9 cellular contexts compared by ENCODE assay signal in genomic region chr15:89494941-89495637, GRCh38. TPM values are rescaled to one million over a fixed set of nuclear protein-coding genes. Genes with fewer than 3 reads are reported as not detected.
DNase-seq lines count a peak whose midpoint lies in the region; ATAC-seq and TF ChIP-seq lines count a peak whose summit lies in the region.
"Had no signal": no experiment of that assay in that cellular context is flagged by ENCODE, and none has a peak within 500 bp of the region (broad histone marks: within the 10 kb centered on the region; RNA-seq: fewer than 3 reads in every experiment).

No MANE protein-coding gene starts in this region.

- DNase-seq in CD14-positive monocyte (ENCODE audit: low spot score), result no peak
- peak; percentile 50 for DNase-seq in WERI-Rb-1
- peak; percentile 40 for DNase-seq in iPS-NIHi7 (ENCODE audit: extremely low spot score)
- DNase-seq in NCI-H345 treated with DMSO at 0.1 percent for 48 hours (lab: John Stamatoyannopoulos, UW; ENCODE audit: unreplicated experiment), result no peak
- DNase-seq in NCI-H1417 treated with DMSO at 0.1 percent for 48 hours (lab: John Stamatoyannopoulos, UW), result no peak
- no peak for DNase-seq in NCI-H1105 treated with DMSO at 0.1 percent for 48 hours (lab: John Stamatoyannopoulos, UW)

- TF ChIP-seq CTCF in CD14-positive monocyte (IDR thresholded peaks at IDR 0.05) (peak; percentile 57), GM12875 (IDR thresholded peaks at IDR 0.05; ENCODE audit: borderline replicate concordance, insufficient read depth, low read depth, low read length) (peak; percentile 52; the same call in 1 of the 2 replicates), WERI-Rb-1 (IDR thresholded peaks at IDR 0.05; ENCODE audit: low read depth, low read length) (peak; percentile 63)

- H3K4me1 Mint-ChIP-seq in CD14-positive monocyte, result peaks cover 8% of the 10 kb centered on the region

- H3K9me3 Mint-ChIP-seq in CD14-positive monocyte, result peaks cover 0 to 3% (median 0%) of the 10 kb centered on the region in 7 donors
- H3K9me3 Mint-ChIP-seq: T-helper 1 cell treated with Interleukin-12 subunit alpha and Interleukin-12 subunit beta and Interleukin-4 antibody, amounts not matched to agents 30 μg/mL and 1 μg/mL, for 36 hours had no signal

- H3K4me3 ChIP-seq in GM12875 (ENCODE audit: low read depth, low read length), result no peak overlapping the region
- H3K4me3 ChIP-seq in WERI-Rb-1 (ENCODE audit: low read depth, low read length), result no peak overlapping the region

- H3K27me3 ChIP-seq in WERI-Rb-1 (ENCODE audit: insufficient read depth, low read depth, severe bottlenecking), result no peaks in the 10 kb centered on the region

- no peaks in the 10 kb centered on the region for H3K36me3 ChIP-seq in WERI-Rb-1

- intact Hi-C loops in CD14-positive monocyte (cut with micrococcal nuclease), result no loop called here

- H3K9me3 ChIP-seq in WERI-Rb-1 (ENCODE audit: severe bottlenecking), result no peaks in the 10 kb centered on the region

- H3K36me3 Mint-ChIP-seq in CD14-positive monocyte, result no peaks in the 10 kb centered on the region

- peak overlapping the region in 1 of 2 donors; percentile 53 for H3K4me3 Mint-ChIP-seq in CD14-positive monocyte
- H3K4me3 Mint-ChIP-seq: T-helper 1 cell treated with Interleukin-12 subunit alpha and Interleukin-12 subunit beta and Interleukin-4 antibody, amounts not matched to agents 30 μg/mL and 1 μg/mL, for 36 hours had no signal

- H3K27ac Mint-ChIP-seq in CD14-positive monocyte, result no peak overlapping the region
- H3K27ac Mint-ChIP-seq: T-helper 1 cell treated with Interleukin-12 subunit alpha and Interleukin-12 subunit beta and Interleukin-4 antibody, amounts not matched to agents 30 μg/mL and 1 μg/mL, for 36 hours had no signal

- peaks cover 33 to 54% (median 49%) of the 10 kb centered on the region in 3 donors for H3K27me3 Mint-ChIP-seq in CD14-positive monocyte (ENCODE audit: low read depth in 3 of 3)

- ATAC-seq in HG03280 (IDR thresholded peaks at IDR 0.05; ENCODE audit: unreplicated experiment), result no peak

- no peak overlapping the region for H3K27ac ChIP-seq in WERI-Rb-1

RNA-seq across cellular contexts. Expression of gene RHCG, which starts 1.3 kb away (rescaled TPM):
- not detected for polyA plus RNA-seq in CD14-positive monocyte

Comparison
In these comparisons a context has a peak if more than half of its experiments do, and no peak if none do; other contexts are left out.
1. DNase-seq: peak in WERI-Rb-1 (single experiment) and iPS-NIHi7 (single experiment); none in CD14-positive monocyte (single experiment), NCI-H345 treated with DMSO at 0.1 percent for 48 hours (single experiment), NCI-H1417 treated with DMSO at 0.1 percent for 48 hours (single experiment) and NCI-H1105 treated with DMSO at 0.1 percent for 48 hours (single experiment).
2. Peak in every context shown above with its lines, with median percentiles within 50 percentile points of each other: CTCF ChIP-seq.